ENCODE assay signal across 9 cellular contexts in the genomic region with DNA sequence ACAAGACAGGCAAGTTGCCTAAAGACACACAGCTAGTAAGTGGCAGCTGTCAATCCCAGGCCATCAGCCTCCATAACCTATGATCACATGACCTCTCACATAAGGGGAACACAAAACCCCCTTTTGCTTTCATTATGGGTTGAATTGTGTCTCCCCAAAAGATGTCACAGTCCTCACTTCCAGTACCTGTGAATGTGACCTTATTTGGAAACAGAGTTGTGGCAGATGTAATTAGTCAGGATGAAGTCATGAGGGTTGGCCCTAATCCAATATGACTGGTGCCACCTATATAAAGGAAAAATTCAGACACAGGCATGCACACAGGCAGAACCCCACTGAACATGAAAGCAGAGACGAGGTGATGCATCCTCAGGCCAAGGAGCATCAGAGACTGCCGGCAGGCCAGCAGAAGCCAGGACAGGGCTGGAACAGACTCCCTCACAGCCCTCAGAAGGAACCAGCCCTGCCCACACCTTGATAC. TPM values are rescaled to one million over a fixed set of nuclear protein-coding genes. Genes with fewer than 3 reads are reported as not detected.
DNase-seq lines count a peak whose midpoint lies in the region; ATAC-seq, FAIRE-seq and TF ChIP-seq lines count a peak whose summit lies in the region.
"Had no signal": no experiment of that assay in that cellular context is flagged by ENCODE, and none has a peak within 500 bp of the region (broad histone marks: within the 10 kb centered on the region; RNA-seq: fewer than 3 reads in every experiment).

No MANE protein-coding gene starts in this region.

- intact Hi-C loops in heart left ventricle (cut with DNase I) = loop anchor here in 1 of 10 donors (10.0 kb wide), 1 partner anchor 119 kb away; no protein-coding TSS in a partner anchor
- intact Hi-C loops in Right ventricle myocardium inferior (cut with DNase I) = no loop called here

- H3K9me3 Mint-ChIP-seq in brain = peaks cover 0 to 5% (median 0%) of the 10 kb centered on the region in 5 experiments

- H4K20me1 ChIP-seq in smooth muscle cell (ENCODE audit: low read depth) = no peaks in the 10 kb centered on the region

- H3K79me2 ChIP-seq in smooth muscle cell (ENCODE audit: low read depth) = peaks cover 25% of the 10 kb centered on the region

- H3K36me3 ChIP-seq in heart left ventricle = peaks cover 0 to 16% (median 0%) of the 10 kb centered on the region in 9 donors
- no peaks in the 10 kb centered on the region for H3K36me3 ChIP-seq in smooth muscle cell (ENCODE audit: low read depth)

- no peak overlapping the region for H3K4me3 Mint-ChIP-seq in brain

- peaks cover 3% of the 10 kb centered on the region for H3F3A ChIP-seq in smooth muscle cell (ENCODE audit: low read depth)

- H3K4me3 ChIP-seq in heart left ventricle (no peak overlapping the region), smooth muscle cell (no peak overlapping the region)
- H3K4me3 ChIP-seq: skin epidermis had no signal

- H2AFZ ChIP-seq in smooth muscle cell (ENCODE audit: low read depth) = no peak overlapping the region

- H3K9me3 ChIP-seq in heart left ventricle = no peaks in the 10 kb centered on the region
- H3K9me3 ChIP-seq in smooth muscle cell (replicated peaks; ENCODE audit: low read depth) = no peaks in the 10 kb centered on the region

- peak overlapping the region in 4 of 5 experiments; percentile 32 to 93 (median 58) for H3K27ac Mint-ChIP-seq in brain

- peak overlapping the region; percentile 11 for H3K4me2 ChIP-seq in smooth muscle cell

- H3K4me1 ChIP-seq in heart left ventricle (peaks cover 0 to 85% (median 53%) of the 10 kb centered on the region in 12 donors), smooth muscle cell (ENCODE audit: low read depth) (peaks cover 10% of the 10 kb centered on the region)

- H3K27me3 ChIP-seq in heart left ventricle (no peaks in the 10 kb centered on the region), smooth muscle cell (ENCODE audit: low read depth) (no peaks in the 10 kb centered on the region)

- H3K4me1 Mint-ChIP-seq in brain = peaks cover 38% of the 10 kb centered on the region

- FAIRE-seq in RCC 7860 (lab: Jason Lieb, UNC) = no peak

- no peak for TF ChIP-seq POLR2A in heart left ventricle (IDR thresholded peaks at IDR 0.05)

- H3K27me3 Mint-ChIP-seq in brain = peaks cover 8% of the 10 kb centered on the region

- H3K27ac ChIP-seq in heart left ventricle (peak overlapping the region in 8 of 12 donors; percentile 40 to 75 (median 58)), smooth muscle cell (ENCODE audit: low read depth) (peak overlapping the region; percentile 72)

- H3K36me3 Mint-ChIP-seq in brain = peaks cover 10% of the 10 kb centered on the region

- H3K9ac ChIP-seq in smooth muscle cell (ENCODE audit: low read depth) = peak overlapping the region; percentile 24

- ATAC-seq in heart left ventricle (no peak), Right ventricle myocardium inferior (no peak), GM21515 (IDR thresholded peaks at IDR 0.05; ENCODE audit: unreplicated experiment) (no peak)

- TF ChIP-seq CTCF in heart left ventricle (IDR thresholded peaks at IDR 0.05) (no peak), brain (conservative IDR thresholded peaks at IDR 0.05) (no peak), smooth muscle cell (IDR thresholded peaks at IDR 0.05; ENCODE audit: borderline replicate concordance, insufficient read depth, poor library complexity, severe bottlenecking) (no peak)

- DNase-seq in heart left ventricle (no peak), Right ventricle myocardium inferior (ENCODE audit: missing footprints) (no peak), RCC 7860 (ENCODE audit: low spot score) (peak; percentile 85), smooth muscle cell (lab: John Stamatoyannopoulos, UW; ENCODE audit: unreplicated experiment) (no peak), GOT3 (lab: John Stamatoyannopoulos, UW) (no peak), 8988T (no peak)

- 58 to 76% (median 65%) methylated on average over 2 of the region's 2 CpGs for WGBS in heart left ventricle, 4 donors
- 45% methylated on average over 2 of the region's 2 CpGs for WGBS in smooth muscle cell (ENCODE audit: low lambda C conversion rate)

RNA-seq across cellular contexts. Expression of gene GFOD1, which starts 33.6 kb away (rescaled TPM):
- total RNA-seq in heart left ventricle = 10 to 100 TPM; 25.0 to 65.8 (median 41.9) TPM
- polyA plus RNA-seq in heart left ventricle = 10 to 100 TPM; 16.2 to 41.5 TPM
- 38.8 TPM for total RNA-seq in Right ventricle myocardium inferior
- 5.4 TPM for polyA plus RNA-seq in brain (ENCODE audit: insufficient read depth, low read depth, low replicate concordance)
- 9.6 and 10.0 TPM in 2 replicates for total RNA-seq in smooth muscle cell
- polyA plus RNA-seq in smooth muscle cell = 11.8 and 14.0 TPM in 2 replicates
